In genomic region chr15:75532413-75533250, GRCh38 we compare ENCODE assay signal across 8 cellular contexts. TPM values are rescaled to one million over a fixed set of nuclear protein-coding genes. Genes with fewer than 3 reads are reported as not detected.
DNase-seq lines count a peak whose midpoint lies in the region; ATAC-seq and TF ChIP-seq lines count a peak whose summit lies in the region.

No MANE protein-coding gene starts in this region.

- H3K4me3 Mint-ChIP-seq in activated CD4-positive, alpha-beta memory T cell treated with anti-CD3 and anti-CD28 coated beads, Interleukin-2, amount 10 ng/mL, durations not matched to agents 7 days and 5 days = no peak overlapping the region

- peak; percentile 66 to 78 for TF ChIP-seq RAD21 in liver (IDR thresholded peaks at IDR 0.05)

- peaks cover 4% of the 10 kb centered on the region for H3K36me3 Mint-ChIP-seq in activated CD4-positive, alpha-beta memory T cell treated with anti-CD3 and anti-CD28 coated beads, Interleukin-2, amount 10 ng/mL, durations not matched to agents 7 days and 5 days (ENCODE audit: low read depth)

- no peaks in the 10 kb centered on the region for H3K27me3 Mint-ChIP-seq in activated CD4-positive, alpha-beta memory T cell treated with anti-CD3 and anti-CD28 coated beads, Interleukin-2, amount 10 ng/mL, durations not matched to agents 7 days and 5 days

- H3K27ac ChIP-seq in cingulate gyrus (ENCODE audit: low read depth, low read length) = peak overlapping the region; percentile 54
- H3K27ac ChIP-seq in liver (ENCODE audit: low read depth in 1 of 2, low read length in 2 of 2) = peak overlapping the region; percentile 87 to 99

- no peaks in the 10 kb centered on the region for H3K9me3 Mint-ChIP-seq in activated CD4-positive, alpha-beta memory T cell treated with anti-CD3 and anti-CD28 coated beads, Interleukin-2, amount 10 ng/mL, durations not matched to agents 7 days and 5 days

- DNase-seq in ELF-1 (ENCODE audit: low read depth, low spot score) (peak; percentile 56), NCI-H226 (peak; percentile 48), ureter (ENCODE audit: low spot score) (peak; percentile 69)
- no peak for DNase-seq in activated CD4-positive, alpha-beta memory T cell treated with anti-CD3 and anti-CD28 coated beads, Interleukin-2, amount 10 ng/mL, durations not matched to agents 7 days and 5 days

- no peak overlapping the region for H3K4me3 ChIP-seq in liver (ENCODE audit: low read depth in 1 of 3, low read length in 3 of 3)

- 22% methylated on average over 1 of the region's 1 CpG for WGBS in liver

- no peaks in the 10 kb centered on the region for H3K36me3 ChIP-seq in liver (ENCODE audit: control insufficient read depth in 4 of 4, insufficient read depth in 3 of 4, low read depth in 1 of 4, low read length in 3 of 4)

- ATAC-seq in HG02885 (IDR thresholded peaks at IDR 0.05; ENCODE audit: poor library complexity, unreplicated experiment) = no peak
- ATAC-seq in HG03342 (IDR thresholded peaks at IDR 0.05; ENCODE audit: unreplicated experiment) = no peak

- no peaks in the 10 kb centered on the region for H3K9me3 ChIP-seq in liver (ENCODE audit: control insufficient read depth in 4 of 4, low read length in 3 of 4)

- CTCF ChIA-PET in activated CD4-positive, alpha-beta memory T cell treated with anti-CD3 and anti-CD28 coated beads, Interleukin-2, amount 10 ng/mL, durations not matched to agents 7 days and 5 days (lab: Charles Lee) = interaction anchor here (0.5 to 1.9 kb wide), 6 partner anchors 26 to 115 kb away, joined by 3 to 5 read pairs (median 3); partner anchors contain the start of genes IMP3 and SNX33

- H3K27ac Mint-ChIP-seq in activated CD4-positive, alpha-beta memory T cell treated with anti-CD3 and anti-CD28 coated beads, Interleukin-2, amount 10 ng/mL, durations not matched to agents 7 days and 5 days = no peak overlapping the region

- POLR2A ChIA-PET in activated CD4-positive, alpha-beta memory T cell treated with anti-CD3 and anti-CD28 coated beads, Interleukin-2, amount 10 ng/mL, durations not matched to agents 7 days and 5 days (lab: Charles Lee) = interaction anchor here (0.5 to 1.4 kb wide), 2 partner anchors 33 to 69 kb away, joined by 3 read pairs; no protein-coding TSS in a partner anchor

- peaks cover 3 to 21% (median 13%) of the 10 kb centered on the region in 4 donors for H3K4me1 ChIP-seq in liver (ENCODE audit: control insufficient read depth in 4 of 4, insufficient read depth in 4 of 4, low read length in 3 of 4)

- no peak overlapping the region for H3K9ac ChIP-seq in liver (ENCODE audit: low read depth in 1 of 2, low read length in 2 of 2)

- peaks cover 13% of the 10 kb centered on the region for H3K4me1 Mint-ChIP-seq in activated CD4-positive, alpha-beta memory T cell treated with anti-CD3 and anti-CD28 coated beads, Interleukin-2, amount 10 ng/mL, durations not matched to agents 7 days and 5 days

- H3K27me3 ChIP-seq in liver (ENCODE audit: control insufficient read depth in 4 of 4, insufficient read depth in 4 of 4, low read length in 3 of 4) = no peaks in the 10 kb centered on the region

- peak; percentile 64 for TF ChIP-seq CTCF in liver (IDR thresholded peaks at IDR 0.05; ENCODE audit: low read depth, low read length, missing input control)

TF ChIP-seq in liver, 16 proteins besides CTCF, POLR2A, EP300 and RAD21:
- peak; percentile 53 for TF ChIP-seq HNF4G (IDR thresholded peaks at IDR 0.05)
- TF ChIP-seq GABPA (IDR thresholded peaks at IDR 0.05 in 1 of 2, conservative IDR thresholded peaks at IDR 0.05 in 1 of 2) = peak in 1 of 2 donors; percentile 30
- TF ChIP-seq FOXA2 (IDR thresholded peaks at IDR 0.05) = peak; percentile 96
- peak; percentile 85 for TF ChIP-seq FOXA1 (IDR thresholded peaks at IDR 0.05)
- peak; percentile 96 for TF ChIP-seq NR2F2 (IDR thresholded peaks at IDR 0.05)
- TF ChIP-seq ZBTB33 (IDR thresholded peaks at IDR 0.05) = peak; percentile 86
- no peak for TF ChIP-seq TAF1 (conservative IDR thresholded peaks at IDR 0.05)
- TF ChIP-seq JUND (IDR thresholded peaks at IDR 0.05) = peak in 1 of 2 donors; percentile 81
- peak; percentile 90 for TF ChIP-seq SP1 (IDR thresholded peaks at IDR 0.05)
- TF ChIP-seq REST (IDR thresholded peaks at IDR 0.05) = peak; percentile 68
- TF ChIP-seq, protein P1, sequence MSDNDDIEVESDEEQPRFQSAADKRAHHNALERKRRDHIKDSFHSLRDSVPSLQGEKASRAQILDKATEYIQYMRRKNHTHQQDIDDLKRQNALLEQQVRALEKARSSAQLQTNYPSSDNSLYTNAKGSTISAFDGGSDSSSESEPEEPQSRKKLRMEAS (IDR thresholded peaks at IDR 0.05) = peak; percentile 86
- peak; percentile 89 to 93 for TF ChIP-seq HNF4A (conservative IDR thresholded peaks at IDR 0.05)
- TF ChIP-seq RXRA (IDR thresholded peaks at IDR 0.05) = peak; percentile 95 to 96
- TF ChIP-seq, protein P2, sequence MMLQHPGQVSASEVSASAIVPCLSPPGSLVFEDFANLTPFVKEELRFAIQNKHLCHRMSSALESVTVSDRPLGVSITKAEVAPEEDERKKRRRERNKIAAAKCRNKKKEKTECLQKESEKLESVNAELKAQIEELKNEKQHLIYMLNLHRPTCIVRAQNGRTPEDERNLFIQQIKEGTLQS (IDR thresholded peaks at IDR 0.05) = peak; percentile 37
- TF ChIP-seq YY1 (IDR thresholded peaks at IDR 0.05) = peak; percentile 69
- peak in 1 of 2 donors; percentile 41 for TF ChIP-seq EGR1 (IDR thresholded peaks at IDR 0.05; ENCODE audit: low read depth in 2 of 2)

RNA-seq across cellular contexts. Expression of gene PTPN9, which starts 46.5 kb away (rescaled TPM):
- total RNA-seq in liver = 10 to 100 TPM in 1 of 2 donors, 1 to 10 TPM in 1; 8.4 to 14.1 TPM
- 1 to 10 TPM; 5.4 to 6.6 TPM for polyA plus RNA-seq in liver
- 37.9 TPM for total RNA-seq in ureter
- 10 to 100 TPM; 41.4 to 41.6 TPM for total RNA-seq in activated CD4-positive, alpha-beta memory T cell treated with anti-CD3 and anti-CD28 coated beads, Interleukin-2, amount 10 ng/mL, durations not matched to agents 7 days and 5 days
